Comparison of ENCODE assay signal across 1 cellular context in genomic region chr17:41811549-41812175, GRCh38.
TF ChIP-seq lines count a peak whose summit lies in the region.

Gene P3H4 (minus strand): TSS chr17:41811949. CDS start chr17:41811915, 34 bp downstream.

TF ChIP-seq in WTC11, 78 proteins besides CTCF, POLR2A, EP300 and RAD21 (continued from another document):
- TF ChIP-seq, protein P1, sequence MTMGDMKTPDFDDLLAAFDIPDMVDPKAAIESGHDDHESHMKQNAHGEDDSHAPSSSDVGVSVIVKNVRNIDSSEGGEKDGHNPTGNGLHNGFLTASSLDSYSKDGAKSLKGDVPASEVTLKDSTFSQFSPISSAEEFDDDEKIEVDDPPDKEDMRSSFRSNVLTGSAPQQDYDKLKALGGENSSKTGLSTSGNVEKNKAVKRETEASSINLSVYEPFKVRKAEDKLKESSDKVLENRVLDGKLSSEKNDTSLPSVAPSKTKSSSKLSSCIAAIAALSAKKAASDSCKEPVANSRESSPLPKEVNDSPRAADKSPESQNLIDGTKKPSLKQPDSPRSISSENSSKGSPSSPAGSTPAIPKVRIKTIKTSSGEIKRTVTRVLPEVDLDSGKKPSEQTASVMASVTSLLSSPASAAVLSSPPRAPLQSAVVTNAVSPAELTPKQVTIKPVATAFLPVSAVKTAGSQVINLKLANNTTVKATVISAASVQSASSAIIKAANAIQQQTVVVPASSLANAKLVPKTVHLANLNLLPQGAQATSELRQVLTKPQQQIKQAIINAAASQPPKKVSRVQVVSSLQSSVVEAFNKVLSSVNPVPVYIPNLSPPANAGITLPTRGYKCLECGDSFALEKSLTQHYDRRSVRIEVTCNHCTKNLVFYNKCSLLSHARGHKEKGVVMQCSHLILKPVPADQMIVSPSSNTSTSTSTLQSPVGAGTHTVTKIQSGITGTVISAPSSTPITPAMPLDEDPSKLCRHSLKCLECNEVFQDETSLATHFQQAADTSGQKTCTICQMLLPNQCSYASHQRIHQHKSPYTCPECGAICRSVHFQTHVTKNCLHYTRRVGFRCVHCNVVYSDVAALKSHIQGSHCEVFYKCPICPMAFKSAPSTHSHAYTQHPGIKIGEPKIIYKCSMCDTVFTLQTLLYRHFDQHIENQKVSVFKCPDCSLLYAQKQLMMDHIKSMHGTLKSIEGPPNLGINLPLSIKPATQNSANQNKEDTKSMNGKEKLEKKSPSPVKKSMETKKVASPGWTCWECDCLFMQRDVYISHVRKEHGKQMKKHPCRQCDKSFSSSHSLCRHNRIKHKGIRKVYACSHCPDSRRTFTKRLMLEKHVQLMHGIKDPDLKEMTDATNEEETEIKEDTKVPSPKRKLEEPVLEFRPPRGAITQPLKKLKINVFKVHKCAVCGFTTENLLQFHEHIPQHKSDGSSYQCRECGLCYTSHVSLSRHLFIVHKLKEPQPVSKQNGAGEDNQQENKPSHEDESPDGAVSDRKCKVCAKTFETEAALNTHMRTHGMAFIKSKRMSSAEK (CRISPR knock-in tag; IDR thresholded peaks at IDR 0.05; ENCODE audit: borderline replicate concordance): no peak
- TF ChIP-seq, protein P2, sequence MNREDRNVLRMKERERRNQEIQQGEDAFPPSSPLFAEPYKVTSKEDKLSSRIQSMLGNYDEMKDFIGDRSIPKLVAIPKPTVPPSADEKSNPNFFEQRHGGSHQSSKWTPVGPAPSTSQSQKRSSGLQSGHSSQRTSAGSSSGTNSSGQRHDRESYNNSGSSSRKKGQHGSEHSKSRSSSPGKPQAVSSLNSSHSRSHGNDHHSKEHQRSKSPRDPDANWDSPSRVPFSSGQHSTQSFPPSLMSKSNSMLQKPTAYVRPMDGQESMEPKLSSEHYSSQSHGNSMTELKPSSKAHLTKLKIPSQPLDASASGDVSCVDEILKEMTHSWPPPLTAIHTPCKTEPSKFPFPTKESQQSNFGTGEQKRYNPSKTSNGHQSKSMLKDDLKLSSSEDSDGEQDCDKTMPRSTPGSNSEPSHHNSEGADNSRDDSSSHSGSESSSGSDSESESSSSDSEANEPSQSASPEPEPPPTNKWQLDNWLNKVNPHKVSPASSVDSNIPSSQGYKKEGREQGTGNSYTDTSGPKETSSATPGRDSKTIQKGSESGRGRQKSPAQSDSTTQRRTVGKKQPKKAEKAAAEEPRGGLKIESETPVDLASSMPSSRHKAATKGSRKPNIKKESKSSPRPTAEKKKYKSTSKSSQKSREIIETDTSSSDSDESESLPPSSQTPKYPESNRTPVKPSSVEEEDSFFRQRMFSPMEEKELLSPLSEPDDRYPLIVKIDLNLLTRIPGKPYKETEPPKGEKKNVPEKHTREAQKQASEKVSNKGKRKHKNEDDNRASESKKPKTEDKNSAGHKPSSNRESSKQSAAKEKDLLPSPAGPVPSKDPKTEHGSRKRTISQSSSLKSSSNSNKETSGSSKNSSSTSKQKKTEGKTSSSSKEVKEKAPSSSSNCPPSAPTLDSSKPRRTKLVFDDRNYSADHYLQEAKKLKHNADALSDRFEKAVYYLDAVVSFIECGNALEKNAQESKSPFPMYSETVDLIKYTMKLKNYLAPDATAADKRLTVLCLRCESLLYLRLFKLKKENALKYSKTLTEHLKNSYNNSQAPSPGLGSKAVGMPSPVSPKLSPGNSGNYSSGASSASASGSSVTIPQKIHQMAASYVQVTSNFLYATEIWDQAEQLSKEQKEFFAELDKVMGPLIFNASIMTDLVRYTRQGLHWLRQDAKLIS (CRISPR knock-in tag; IDR thresholded peaks at IDR 0.05; ENCODE audit: borderline replicate concordance): no peak
- TF ChIP-seq, protein P3, sequence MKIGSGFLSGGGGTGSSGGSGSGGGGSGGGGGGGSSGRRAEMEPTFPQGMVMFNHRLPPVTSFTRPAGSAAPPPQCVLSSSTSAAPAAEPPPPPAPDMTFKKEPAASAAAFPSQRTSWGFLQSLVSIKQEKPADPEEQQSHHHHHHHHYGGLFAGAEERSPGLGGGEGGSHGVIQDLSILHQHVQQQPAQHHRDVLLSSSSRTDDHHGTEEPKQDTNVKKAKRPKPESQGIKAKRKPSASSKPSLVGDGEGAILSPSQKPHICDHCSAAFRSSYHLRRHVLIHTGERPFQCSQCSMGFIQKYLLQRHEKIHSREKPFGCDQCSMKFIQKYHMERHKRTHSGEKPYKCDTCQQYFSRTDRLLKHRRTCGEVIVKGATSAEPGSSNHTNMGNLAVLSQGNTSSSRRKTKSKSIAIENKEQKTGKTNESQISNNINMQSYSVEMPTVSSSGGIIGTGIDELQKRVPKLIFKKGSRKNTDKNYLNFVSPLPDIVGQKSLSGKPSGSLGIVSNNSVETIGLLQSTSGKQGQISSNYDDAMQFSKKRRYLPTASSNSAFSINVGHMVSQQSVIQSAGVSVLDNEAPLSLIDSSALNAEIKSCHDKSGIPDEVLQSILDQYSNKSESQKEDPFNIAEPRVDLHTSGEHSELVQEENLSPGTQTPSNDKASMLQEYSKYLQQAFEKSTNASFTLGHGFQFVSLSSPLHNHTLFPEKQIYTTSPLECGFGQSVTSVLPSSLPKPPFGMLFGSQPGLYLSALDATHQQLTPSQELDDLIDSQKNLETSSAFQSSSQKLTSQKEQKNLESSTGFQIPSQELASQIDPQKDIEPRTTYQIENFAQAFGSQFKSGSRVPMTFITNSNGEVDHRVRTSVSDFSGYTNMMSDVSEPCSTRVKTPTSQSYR (CRISPR knock-in tag; IDR thresholded peaks at IDR 0.05): no peak
- TF ChIP-seq CDX4 (CRISPR knock-in tag; IDR thresholded peaks at IDR 0.05; ENCODE audit: borderline replicate concordance) (no peak), HMGXB4 (CRISPR knock-in tag; IDR thresholded peaks at IDR 0.05) (peak; percentile 97), ZNF138 (CRISPR knock-in tag; conservative IDR thresholded peaks at IDR 0.05) (no peak), ZNF423 (CRISPR knock-in tag; IDR thresholded peaks at IDR 0.05) (no peak), NR2C2 (CRISPR knock-in tag; IDR thresholded peaks at IDR 0.05) (0 out of 2 replicates have a peak, but pooled peaks have one; percentile 15), NR3C1 (CRISPR knock-in tag; conservative IDR thresholded peaks at IDR 0.05; ENCODE audit: low read depth) (0 out of 2 replicates have a peak, but pooled peaks have one; percentile 66), ZNF317 (CRISPR knock-in tag; IDR thresholded peaks at IDR 0.05; ENCODE audit: borderline replicate concordance, low read depth) (no peak), ARID4B (CRISPR knock-in tag; IDR thresholded peaks at IDR 0.05; ENCODE audit: borderline replicate concordance) (no peak; the same call in 1 of the 2 replicates), KAT7 (CRISPR knock-in tag; IDR thresholded peaks at IDR 0.05; ENCODE audit: borderline replicate concordance) (0 out of 2 replicates have a peak, but pooled peaks have one; percentile 26), CBFB (CRISPR knock-in tag; IDR thresholded peaks at IDR 0.05; ENCODE audit: low read depth) (no peak), CREM (CRISPR knock-in tag; IDR thresholded peaks at IDR 0.05) (peak; percentile 67; the same call in 1 of the 2 replicates), TCF7 (CRISPR knock-in tag; IDR thresholded peaks at IDR 0.05; ENCODE audit: low read depth) (peak; percentile 87), ETV6 (CRISPR knock-in tag; IDR thresholded peaks at IDR 0.05) (peak; percentile 39; the same call in 1 of the 2 replicates), TP53 (CRISPR knock-in tag; IDR thresholded peaks at IDR 0.05) (0 out of 2 replicates have a peak, but pooled peaks have one; percentile 56), ESRRA (CRISPR knock-in tag; IDR thresholded peaks at IDR 0.05; ENCODE audit: borderline replicate concordance) (peak; percentile 83; the same call in 1 of the 2 replicates), ZBTB21 (CRISPR knock-in tag; IDR thresholded peaks at IDR 0.05; ENCODE audit: borderline replicate concordance) (no peak)
- TF ChIP-seq, protein P4, sequence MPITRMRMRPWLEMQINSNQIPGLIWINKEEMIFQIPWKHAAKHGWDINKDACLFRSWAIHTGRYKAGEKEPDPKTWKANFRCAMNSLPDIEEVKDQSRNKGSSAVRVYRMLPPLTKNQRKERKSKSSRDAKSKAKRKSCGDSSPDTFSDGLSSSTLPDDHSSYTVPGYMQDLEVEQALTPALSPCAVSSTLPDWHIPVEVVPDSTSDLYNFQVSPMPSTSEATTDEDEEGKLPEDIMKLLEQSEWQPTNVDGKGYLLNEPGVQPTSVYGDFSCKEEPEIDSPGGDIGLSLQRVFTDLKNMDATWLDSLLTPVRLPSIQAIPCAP (CRISPR knock-in tag; IDR thresholded peaks at IDR 0.05): no peak; the same call in 1 of the 2 replicates
- TF ChIP-seq, protein P5, sequence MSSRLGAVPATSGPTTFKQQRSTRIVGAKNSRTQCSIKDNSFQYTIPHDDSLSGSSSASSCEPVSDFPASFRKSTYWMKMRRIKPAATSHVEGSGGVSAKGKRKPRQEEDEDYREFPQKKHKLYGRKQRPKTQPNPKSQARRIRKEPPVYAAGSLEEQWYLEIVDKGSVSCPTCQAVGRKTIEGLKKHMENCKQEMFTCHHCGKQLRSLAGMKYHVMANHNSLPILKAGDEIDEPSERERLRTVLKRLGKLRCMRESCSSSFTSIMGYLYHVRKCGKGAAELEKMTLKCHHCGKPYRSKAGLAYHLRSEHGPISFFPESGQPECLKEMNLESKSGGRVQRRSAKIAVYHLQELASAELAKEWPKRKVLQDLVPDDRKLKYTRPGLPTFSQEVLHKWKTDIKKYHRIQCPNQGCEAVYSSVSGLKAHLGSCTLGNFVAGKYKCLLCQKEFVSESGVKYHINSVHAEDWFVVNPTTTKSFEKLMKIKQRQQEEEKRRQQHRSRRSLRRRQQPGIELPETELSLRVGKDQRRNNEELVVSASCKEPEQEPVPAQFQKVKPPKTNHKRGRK (CRISPR knock-in tag; IDR thresholded peaks at IDR 0.05; ENCODE audit: borderline replicate concordance): no peak
- TF ChIP-seq, protein P6, sequence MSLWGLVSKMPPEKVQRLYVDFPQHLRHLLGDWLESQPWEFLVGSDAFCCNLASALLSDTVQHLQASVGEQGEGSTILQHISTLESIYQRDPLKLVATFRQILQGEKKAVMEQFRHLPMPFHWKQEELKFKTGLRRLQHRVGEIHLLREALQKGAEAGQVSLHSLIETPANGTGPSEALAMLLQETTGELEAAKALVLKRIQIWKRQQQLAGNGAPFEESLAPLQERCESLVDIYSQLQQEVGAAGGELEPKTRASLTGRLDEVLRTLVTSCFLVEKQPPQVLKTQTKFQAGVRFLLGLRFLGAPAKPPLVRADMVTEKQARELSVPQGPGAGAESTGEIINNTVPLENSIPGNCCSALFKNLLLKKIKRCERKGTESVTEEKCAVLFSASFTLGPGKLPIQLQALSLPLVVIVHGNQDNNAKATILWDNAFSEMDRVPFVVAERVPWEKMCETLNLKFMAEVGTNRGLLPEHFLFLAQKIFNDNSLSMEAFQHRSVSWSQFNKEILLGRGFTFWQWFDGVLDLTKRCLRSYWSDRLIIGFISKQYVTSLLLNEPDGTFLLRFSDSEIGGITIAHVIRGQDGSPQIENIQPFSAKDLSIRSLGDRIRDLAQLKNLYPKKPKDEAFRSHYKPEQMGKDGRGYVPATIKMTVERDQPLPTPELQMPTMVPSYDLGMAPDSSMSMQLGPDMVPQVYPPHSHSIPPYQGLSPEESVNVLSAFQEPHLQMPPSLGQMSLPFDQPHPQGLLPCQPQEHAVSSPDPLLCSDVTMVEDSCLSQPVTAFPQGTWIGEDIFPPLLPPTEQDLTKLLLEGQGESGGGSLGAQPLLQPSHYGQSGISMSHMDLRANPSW (CRISPR knock-in tag; conservative IDR thresholded peaks at IDR 0.05; ENCODE audit: low read depth): no peak
